In genomic region chr11:75582935-75583709, GRCh38 we compare ENCODE assay signal across 8 cellular contexts. TPM values are rescaled to one million over a fixed set of nuclear protein-coding genes. Genes with fewer than 3 reads are reported as not detected.
DNase-seq lines count a peak whose midpoint lies in the region; ATAC-seq and TF ChIP-seq lines count a peak whose summit lies in the region.

No MANE protein-coding gene starts in this region.

- H3K9me3 ChIP-seq in WERI-Rb-1 (ENCODE audit: severe bottlenecking), result no peaks in the 10 kb centered on the region

- H3K36me3 ChIP-seq in WERI-Rb-1, result no peaks in the 10 kb centered on the region

- no peaks in the 10 kb centered on the region for H3K27me3 ChIP-seq in WERI-Rb-1 (ENCODE audit: insufficient read depth, low read depth, severe bottlenecking)

- H3K4me3 ChIP-seq in WERI-Rb-1 (ENCODE audit: low read depth, low read length), result peak overlapping the region; percentile 78
- H3K4me3 ChIP-seq in choroid plexus epithelial cell (ENCODE audit: low read depth, low read length), result peak overlapping the region; percentile 77

- ATAC-seq in GM18517 (IDR thresholded peaks at IDR 0.05; ENCODE audit: unreplicated experiment), result no peak

- peak; percentile 31 for DNase-seq in DMS114 treated with DMSO at 0.1 percent for 48 hours (lab: John Stamatoyannopoulos, UW; ENCODE audit: unreplicated experiment)
- DNase-seq in H4 (ENCODE audit: low spot score), result peak; percentile 33
- peak; percentile 35 for DNase-seq in NCI-H2107 treated with DMSO at 0.1 percent for 48 hours (lab: John Stamatoyannopoulos, UW; ENCODE audit: unreplicated experiment)
- peak; percentile 84 for DNase-seq in WERI-Rb-1
- DNase-seq in choroid plexus epithelial cell (ENCODE audit: low read depth), result peak; percentile 79
- DNase-seq in kidney glomerular epithelial cell (lab: John Stamatoyannopoulos, UW), result peak; percentile 31
- DNase-seq in stimulated activated CD4-positive, alpha-beta T cell treated with anti-CD3 and anti-CD28 coated beads, Interleukin-1b, Interleukin-23, amount 100 ng/mL, for 48 hours, result peak; percentile 24

- TF ChIP-seq CTCF in WERI-Rb-1 (IDR thresholded peaks at IDR 0.05; ENCODE audit: low read depth, low read length) (peak; percentile 50), choroid plexus epithelial cell (conservative IDR thresholded peaks at IDR 0.05; ENCODE audit: low read depth, low read length) (no peak)

- peak overlapping the region; percentile 88 for H3K27ac ChIP-seq in WERI-Rb-1

RNA-seq across cellular contexts. Expression of gene SERPINH1, which starts 21.1 kb away (rescaled TPM):
- total RNA-seq in H4 (2014; rRNA removed; shearing (Covaris generic)), result 986 and 1,416 TPM in 2 replicates

RNA-seq across cellular contexts. Expression of gene GDPD5, which starts 57.4 kb away (rescaled TPM):
- 6.8 and 8.0 TPM in 2 replicates for total RNA-seq in H4 (2014; rRNA removed; shearing (Covaris generic))

Comparison
In these comparisons a context has a peak if more than half of its experiments do, and no peak if none do; other contexts are left out.
1. DNase-seq: peak in every context shown above with its lines; median percentile 84 in WERI-Rb-1; 79 in choroid plexus epithelial cell; 35 in NCI-H2107 treated with DMSO at 0.1 percent for 48 hours; 33 in H4; 31 in DMS114 treated with DMSO at 0.1 percent for 48 hours; 31 in kidney glomerular epithelial cell; 24 in stimulated activated CD4-positive, alpha-beta T cell treated with anti-CD3 and anti-CD28 coated beads, Interleukin-1b, Interleukin-23, amount 100 ng/mL, for 48 hours.